16 cellular contexts compared by ENCODE assay signal in the genomic region with DNA sequence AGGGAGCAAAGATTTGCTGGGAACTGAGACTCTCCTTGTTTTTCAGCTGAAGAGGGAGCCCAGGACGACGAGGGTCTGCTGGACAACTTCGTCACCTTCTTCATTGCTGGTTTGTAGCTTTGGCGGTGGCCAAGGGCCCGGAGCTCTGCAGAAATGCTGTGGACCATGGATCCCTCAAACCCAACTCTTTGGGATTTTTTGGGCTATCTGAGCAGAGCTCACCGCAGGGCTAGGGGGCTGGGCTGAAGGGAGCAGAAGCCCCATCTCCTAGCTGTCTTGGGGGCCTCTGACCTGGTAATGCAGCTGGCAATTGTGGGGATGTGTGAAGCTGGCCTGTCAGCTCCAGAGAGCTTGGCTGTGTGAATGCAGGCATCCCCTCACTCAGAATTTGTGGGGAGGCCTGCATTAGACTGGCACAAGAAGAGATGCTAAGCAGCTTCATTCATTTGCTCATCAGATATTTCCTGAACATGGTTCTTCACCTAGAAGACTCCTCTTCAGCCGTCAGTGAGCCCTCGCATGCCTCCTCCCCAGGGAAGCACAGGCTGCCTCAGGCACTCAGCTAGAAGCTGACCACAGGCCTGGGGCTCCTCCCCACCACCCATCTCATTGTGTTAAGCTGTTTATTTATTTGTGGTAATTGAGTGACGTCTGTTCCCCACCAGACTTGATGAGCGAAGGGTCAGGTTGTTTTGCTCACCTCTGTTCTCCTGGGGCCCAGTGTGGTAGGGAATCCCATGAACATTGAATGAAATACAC. TPM values are rescaled to one million over a fixed set of nuclear protein-coding genes. Genes with fewer than 3 reads are reported as not detected.
A peak's percentile ranks its signal among the peaks of the same experiment; 100 is the strongest.
DNase-seq lines count a peak whose midpoint lies in the region; ATAC-seq lines count a peak whose summit lies in the region.
"Had no signal": no experiment of that assay in that cellular context is flagged by ENCODE, and none has a peak within 500 bp of the region (broad histone marks: within the 10 kb centered on the region; RNA-seq: fewer than 3 reads in every experiment).

No MANE protein-coding gene starts in this region.

- no peak overlapping the region for H3K9ac ChIP-seq in BLaER1 treated with 17β-estradiol and CSF1 and Interleukin-3, amounts not matched to agents 10 nM and 100 nM

- DNase-seq in AG20443 (ENCODE audit: low spot score) (peak; percentile 3), M059J (ENCODE audit: low read depth) (peak; percentile 31), mesenteric fat pad (ENCODE audit: low spot score) (peak; percentile 68), DMS79 treated with DMSO at 0.1 percent for 48 hours (lab: John Stamatoyannopoulos, UW) (no peak), kidney glomerular epithelial cell (lab: John Stamatoyannopoulos, UW) (no peak)
- DNase-seq: KG1; NCI-H1092; NCI-H1694; NCI-H2107; NCI-H226; NCI-H526; NK-92 treated with Interleukin-12 subunit alpha and Interleukin-12 subunit beta, amount 100 ng/mL, for 24 hours had no signal

- H3K4me3 ChIP-seq in BLaER1 treated with 17β-estradiol and CSF1 and Interleukin-3, amounts not matched to agents 10 nM and 100 nM = no peak overlapping the region
- H3K4me3 ChIP-seq: SK-N-MC had no signal

- ATAC-seq in GM21381 (IDR thresholded peaks at IDR 0.05; ENCODE audit: unreplicated experiment) = no peak

- H3K27ac ChIP-seq in BLaER1 treated with 17β-estradiol and CSF1 and Interleukin-3, amounts not matched to agents 10 nM and 100 nM = no peak overlapping the region
- H3K27ac ChIP-seq: HL-60, SK-N-MC had no signal

- H3K36me3 ChIP-seq in BLaER1 treated with 17β-estradiol and CSF1 and Interleukin-3, amounts not matched to agents 10 nM and 100 nM = no peaks in the 10 kb centered on the region

- no peaks in the 10 kb centered on the region for H4K20me1 ChIP-seq in BLaER1 treated with 17β-estradiol and CSF1 and Interleukin-3, amounts not matched to agents 10 nM and 100 nM

- peaks cover 0 to 11% (median 5%) of the 10 kb centered on the region in 11 experiments; a peak in 5 of 22 replicates for H3K9me3 ChIP-seq in BLaER1 treated with 17β-estradiol and CSF1 and Interleukin-3, amounts not matched to agents 10 nM and 100 nM (replicated peaks in 1 of 11)

- no peaks in the 10 kb centered on the region for H3K27me3 ChIP-seq in BLaER1 treated with 17β-estradiol and CSF1 and Interleukin-3, amounts not matched to agents 10 nM and 100 nM

- H3K4me2 ChIP-seq in BLaER1 treated with 17β-estradiol and CSF1 and Interleukin-3, amounts not matched to agents 10 nM and 100 nM = peak overlapping the region in 7 of 11 experiments; percentile 16 to 88 (median 75); a peak in 12 of 22 replicates

- peaks cover 4 to 40% (median 36%) of the 10 kb centered on the region in 10 experiments; a peak in 18 of 20 replicates for H3K4me1 ChIP-seq in BLaER1 treated with 17β-estradiol and CSF1 and Interleukin-3, amounts not matched to agents 10 nM and 100 nM

RNA-seq across cellular contexts. Expression of a gene that starts 32.2 kb away (rescaled TPM):
- 0.02 TPM in 1 of 2 replicates, not detected in the other for total RNA-seq in M059J (2014; rRNA removed; shearing (Covaris generic))
- total RNA-seq in mesenteric fat pad = 3.1 TPM

Comparison
In these comparisons a context has a peak if more than half of its experiments do, and no peak if none do; other contexts are left out.
1. DNase-seq: peak in AG20443 (single experiment), M059J (single experiment) and mesenteric fat pad (single experiment); none in DMS79 treated with DMSO at 0.1 percent for 48 hours (single experiment) and kidney glomerular epithelial cell (single experiment).